ENCODE assay signal across 8 cellular contexts in the genomic region with DNA sequence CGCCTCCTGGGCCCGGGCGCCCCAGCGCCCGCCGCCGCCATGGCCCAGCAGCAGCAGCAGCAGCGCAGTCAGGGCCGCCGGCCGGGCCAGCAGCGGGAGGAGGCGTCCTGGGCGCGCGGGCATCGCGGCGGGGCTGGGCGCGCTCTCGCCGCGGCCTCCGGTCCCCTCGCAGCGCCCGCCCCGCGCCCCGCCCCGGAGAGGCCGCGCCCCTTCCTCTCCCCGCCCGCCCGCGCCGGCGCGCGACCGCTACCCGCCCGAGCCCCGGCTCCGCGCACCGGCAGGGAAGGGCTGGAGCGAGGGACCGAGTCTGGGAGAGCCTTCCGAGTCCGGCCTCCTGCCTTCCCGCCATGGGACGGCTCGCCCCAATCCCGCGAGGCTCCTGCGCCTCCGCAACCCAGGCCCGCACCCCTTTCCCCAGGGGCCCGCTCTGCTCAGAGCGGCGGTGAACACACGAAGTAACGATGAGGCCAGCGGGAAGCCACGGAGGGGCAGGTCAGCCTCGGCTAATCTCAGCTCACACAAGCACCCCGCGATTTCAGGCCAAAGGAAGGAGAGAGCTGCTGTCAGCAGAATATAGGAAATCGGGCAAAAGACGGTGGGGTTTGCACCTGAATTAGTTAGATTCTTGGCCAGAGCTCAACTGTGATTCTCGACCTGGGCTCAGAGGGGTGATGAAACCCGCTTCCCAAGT. TPM values are rescaled to one million over a fixed set of nuclear protein-coding genes. Genes with fewer than 3 reads are reported as not detected.
DNase-seq lines count a peak whose midpoint lies in the region; ATAC-seq, FAIRE-seq and TF ChIP-seq lines count a peak whose summit lies in the region.

TXNDC5 (minus strand) TSS at position 135 of the 691 bp plus-strand sequence; CDS start at position 123, 12 bp downstream.

- H3K36me3 Mint-ChIP-seq in IgD-negative memory B cell = peaks cover 5% of the 10 kb centered on the region

- H3K14ac ChIP-seq in neuronal stem cell (ENCODE audit: low read length) = peak within 1 kb of the TSS; percentile 91

- H3K36me3 ChIP-seq in SJCRH30 (no peaks in the 10 kb centered on the region), neuronal stem cell (replicated peaks in 1 of 2; ENCODE audit: control insufficient read depth in 2 of 2, insufficient read depth in 2 of 2, low read length in 2 of 2) (peaks cover 0 to 2% of the 10 kb centered on the region in 2 donors)

- H2BK120ac ChIP-seq in neuronal stem cell (ENCODE audit: low read depth, low read length) = no peak within 1 kb of the TSS

- peaks cover 13 to 19% (median 18%) of the 10 kb centered on the region in 3 donors for H3K4me1 Mint-ChIP-seq in IgD-negative memory B cell

- H3K9me3 ChIP-seq in SJCRH30 (replicated peaks) (no peaks in the 10 kb centered on the region), neuronal stem cell (replicated peaks in 1 of 2; ENCODE audit: control insufficient read depth in 2 of 2, insufficient read depth in 1 of 2, low read depth in 1 of 2, low read length in 2 of 2) (no peaks in the 10 kb centered on the region)

- peak within 1 kb of the TSS; percentile 97 for H3K18ac ChIP-seq in neuronal stem cell (ENCODE audit: low read length)

- WGBS in neuronal stem cell (ENCODE audit: extremely low coverage in 2 of 2, insufficient read length in 2 of 2, insufficient replicate concordance in 1 of 2), 2 donors = no CpG with 5 or more reads among the region's 75 CpGs

- H3K4me3 Mint-ChIP-seq in IgD-negative memory B cell = peak within 1 kb of the TSS; percentile 82 to 94 (median 88)

- H2AK5ac ChIP-seq in neuronal stem cell (ENCODE audit: low read depth, low read length) = no peak within 1 kb of the TSS

- H3K9me3 Mint-ChIP-seq in IgD-negative memory B cell = no peaks in the 10 kb centered on the region

- H3K4ac ChIP-seq in neuronal stem cell (ENCODE audit: low read length) = no peak within 1 kb of the TSS

- H4K91ac ChIP-seq in neuronal stem cell (ENCODE audit: low read depth, low read length, poor library complexity) = no peak within 1 kb of the TSS

- peak within 1 kb of the TSS; percentile 87 for H3K4me2 ChIP-seq in neuronal stem cell (ENCODE audit: insufficient read depth, low read length, poor library complexity, severe bottlenecking)

- H3K4me1 ChIP-seq in SJCRH30 (peaks cover 3% of the 10 kb centered on the region; the same call in 1 of the 2 replicates), neuronal stem cell (ENCODE audit: control insufficient read depth in 2 of 2, insufficient read depth in 1 of 2, low read depth in 1 of 2, low read length in 2 of 2) (peaks cover 4 to 11% of the 10 kb centered on the region in 2 donors)

- peak within 1 kb of the TSS; percentile 99 for H2BK15ac ChIP-seq in neuronal stem cell (ENCODE audit: low read length)

- peak; percentile 67 for ATAC-seq in GM21529 (IDR thresholded peaks at IDR 0.05; ENCODE audit: unreplicated experiment)

- H3K79me1 ChIP-seq in neuronal stem cell (ENCODE audit: low read depth, low read length) = peaks cover 3% of the 10 kb centered on the region

- H2AFZ ChIP-seq in neuronal stem cell (ENCODE audit: low read length) = peak within 1 kb of the TSS; percentile 94

- DNase-seq in DMS 273 treated with DMSO at 0.1 percent for 48 hours (lab: John Stamatoyannopoulos, UW) = peak; percentile 27
- DNase-seq in SJCRH30 = peak; percentile 62 to 66
- peak; percentile 76 for DNase-seq in activated naive CD4-positive, alpha-beta T cell treated with Interleukin-2 at 50 U/mL for 16 hours
- peak; percentile 93 to 94 for DNase-seq in frontal cortex (ENCODE audit: low spot score in 2 of 2)
- peak; percentile 81 for DNase-seq in neuronal stem cell (ENCODE audit: low spot score)

- no peak for TF ChIP-seq CTCF in subcutaneous adipose tissue (IDR thresholded peaks at IDR 0.05; ENCODE audit: low read depth)

- H4K8ac ChIP-seq in neuronal stem cell (ENCODE audit: low read depth, low read length) = peak within 1 kb of the TSS; percentile 87

- H3K9ac ChIP-seq in neuronal stem cell (ENCODE audit: low read depth, low read length, poor library complexity) = peak within 1 kb of the TSS; percentile 92

- H3K27ac ChIP-seq in SJCRH30 (peak within 1 kb of the TSS; percentile 48), neuronal stem cell (replicated peaks; ENCODE audit: low read length) (peak within 1 kb of the TSS; percentile 38)

- H3K27me3 ChIP-seq in SJCRH30 (no peaks in the 10 kb centered on the region), neuronal stem cell (ENCODE audit: control insufficient read depth in 3 of 3, insufficient read depth in 3 of 3, low read depth in 1 of 3, low read length in 3 of 3) (peaks cover 0 to 49% (median 8%) of the 10 kb centered on the region in 3 experiments)

- peak within 1 kb of the TSS; percentile 82 for H3K4me3 ChIP-seq in SJCRH30
- H3K4me3 ChIP-seq in neuronal stem cell (ENCODE audit: low read length in 2 of 2) = peak within 1 kb of the TSS; percentile 75 to 89

- peak within 1 kb of the TSS; percentile 59 to 85 (median 84) for H3K27ac Mint-ChIP-seq in IgD-negative memory B cell

- H3K23ac ChIP-seq in neuronal stem cell (ENCODE audit: low read depth, low read length, poor library complexity) = peak within 1 kb of the TSS; percentile 82

- FAIRE-seq in frontal cortex (lab: Jason Lieb, UNC) = no peak

- no peaks in the 10 kb centered on the region for H3K27me3 Mint-ChIP-seq in IgD-negative memory B cell

- H2BK5ac ChIP-seq in neuronal stem cell (ENCODE audit: low read length) = peak within 1 kb of the TSS; percentile 67

- H2BK12ac ChIP-seq in neuronal stem cell (ENCODE audit: low read length) = peak within 1 kb of the TSS; percentile 32

RNA-seq across cellular contexts. Expression of gene TXNDC5, which starts in this region (rescaled TPM):
- polyA plus RNA-seq in IgD-negative memory B cell = 270 TPM
- total RNA-seq in SJCRH30 (2014; rRNA removed; shearing (Covaris generic)) = 128 and 134 TPM in 2 replicates
- 38.7 TPM for total RNA-seq in frontal cortex
- polyA plus RNA-seq in neuronal stem cell (2013, experiment 1 of 2) = 94.0 TPM
- polyA plus RNA-seq in neuronal stem cell (2013, experiment 2 of 2) = 94.9 TPM
- total RNA-seq in subcutaneous adipose tissue = 100 to 1,000 TPM; 134 to 170 (median 153) TPM

Comparison
In these comparisons a context has a peak if more than half of its experiments do, and no peak if none do; other contexts are left out.
1. Peak in every context shown above with its lines: DNase-seq, ATAC-seq, H3K4me3 ChIP-seq and H3K27ac ChIP-seq.
2. DNase-seq: peak in every context shown above with its lines; median percentile 94 in frontal cortex; 81 in neuronal stem cell; 76 in activated naive CD4-positive, alpha-beta T cell treated with Interleukin-2 at 50 U/mL for 16 hours; 64 in SJCRH30; 27 in DMS 273 treated with DMSO at 0.1 percent for 48 hours.